In genomic region chr11:68903288-68903630, GRCh38 we compare ENCODE assay signal across 1 cellular context.
TF ChIP-seq lines count a peak whose summit lies in the region.

No MANE protein-coding gene starts in this region.

TF ChIP-seq in HepG2, 621 proteins besides CTCF, POLR2A, EP300 and RAD21:
- TF ChIP-seq MTF2 (CRISPR knock-in tag; IDR thresholded peaks at IDR 0.05; ENCODE audit: borderline replicate concordance) (0 out of 2 replicates have a peak, but pooled peaks have one; percentile 3), ZSCAN25 (CRISPR knock-in tag; IDR thresholded peaks at IDR 0.05) (no peak), ZNF121 (CRISPR knock-in tag; IDR thresholded peaks at IDR 0.05) (peak; percentile 34), CEBPB (IDR thresholded peaks at IDR 0.05; ENCODE audit: borderline replicate concordance, low read depth, low read length) (no peak), SMYD3 (CRISPR knock-in tag; IDR thresholded peaks at IDR 0.05) (no peak), SETDB1 (CRISPR knock-in tag; IDR thresholded peaks at IDR 0.05; ENCODE audit: borderline replicate concordance) (0 out of 2 replicates have a peak, but pooled peaks have one; percentile 40), ZNF768 (CRISPR knock-in tag; IDR thresholded peaks at IDR 0.05) (peak; percentile 91; the same call in 1 of the 2 replicates), ZNF746 (CRISPR knock-in tag; IDR thresholded peaks at IDR 0.05) (no peak), HMGA1 (CRISPR knock-in tag; conservative IDR thresholded peaks at IDR 0.05) (no peak), GLI4 (CRISPR knock-in tag; IDR thresholded peaks at IDR 0.05; ENCODE audit: borderline replicate concordance) (peak; percentile 61; the same call in 1 of the 2 replicates), NAIF1 (CRISPR knock-in tag; IDR thresholded peaks at IDR 0.05; ENCODE audit: borderline replicate concordance) (peak; percentile 73; the same call in 1 of the 2 replicates), ZNF879 (CRISPR knock-in tag; IDR thresholded peaks at IDR 0.05) (0 out of 2 replicates have a peak, but pooled peaks have one; percentile 7), ZNF441 (CRISPR knock-in tag; IDR thresholded peaks at IDR 0.05; ENCODE audit: borderline replicate concordance) (0 out of 2 replicates have a peak, but pooled peaks have one; percentile 15), SMAD9 (CRISPR knock-in tag; IDR thresholded peaks at IDR 0.05) (no peak), TRAFD1 (CRISPR knock-in tag; IDR thresholded peaks at IDR 0.05; ENCODE audit: borderline replicate concordance) (no peak)
- TF ChIP-seq, protein P1, sequence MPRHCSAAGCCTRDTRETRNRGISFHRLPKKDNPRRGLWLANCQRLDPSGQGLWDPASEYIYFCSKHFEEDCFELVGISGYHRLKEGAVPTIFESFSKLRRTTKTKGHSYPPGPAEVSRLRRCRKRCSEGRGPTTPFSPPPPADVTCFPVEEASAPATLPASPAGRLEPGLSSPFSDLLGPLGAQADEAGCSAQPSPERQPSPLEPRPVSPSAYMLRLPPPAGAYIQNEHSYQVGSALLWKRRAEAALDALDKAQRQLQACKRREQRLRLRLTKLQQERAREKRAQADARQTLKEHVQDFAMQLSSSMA (CRISPR knock-in tag; IDR thresholded peaks at IDR 0.05): peak; percentile 83
- TF ChIP-seq, protein P2, sequence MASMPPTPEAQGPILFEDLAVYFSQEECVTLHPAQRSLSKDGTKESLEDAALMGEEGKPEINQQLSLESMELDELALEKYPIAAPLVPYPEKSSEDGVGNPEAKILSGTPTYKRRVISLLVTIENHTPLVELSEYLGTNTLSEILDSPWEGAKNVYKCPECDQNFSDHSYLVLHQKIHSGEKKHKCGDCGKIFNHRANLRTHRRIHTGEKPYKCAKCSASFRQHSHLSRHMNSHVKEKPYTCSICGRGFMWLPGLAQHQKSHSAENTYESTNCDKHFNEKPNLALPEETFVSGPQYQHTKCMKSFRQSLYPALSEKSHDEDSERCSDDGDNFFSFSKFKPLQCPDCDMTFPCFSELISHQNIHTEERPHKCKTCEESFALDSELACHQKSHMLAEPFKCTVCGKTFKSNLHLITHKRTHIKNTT (CRISPR knock-in tag; IDR thresholded peaks at IDR 0.05): no peak
- TF ChIP-seq, protein P3, sequence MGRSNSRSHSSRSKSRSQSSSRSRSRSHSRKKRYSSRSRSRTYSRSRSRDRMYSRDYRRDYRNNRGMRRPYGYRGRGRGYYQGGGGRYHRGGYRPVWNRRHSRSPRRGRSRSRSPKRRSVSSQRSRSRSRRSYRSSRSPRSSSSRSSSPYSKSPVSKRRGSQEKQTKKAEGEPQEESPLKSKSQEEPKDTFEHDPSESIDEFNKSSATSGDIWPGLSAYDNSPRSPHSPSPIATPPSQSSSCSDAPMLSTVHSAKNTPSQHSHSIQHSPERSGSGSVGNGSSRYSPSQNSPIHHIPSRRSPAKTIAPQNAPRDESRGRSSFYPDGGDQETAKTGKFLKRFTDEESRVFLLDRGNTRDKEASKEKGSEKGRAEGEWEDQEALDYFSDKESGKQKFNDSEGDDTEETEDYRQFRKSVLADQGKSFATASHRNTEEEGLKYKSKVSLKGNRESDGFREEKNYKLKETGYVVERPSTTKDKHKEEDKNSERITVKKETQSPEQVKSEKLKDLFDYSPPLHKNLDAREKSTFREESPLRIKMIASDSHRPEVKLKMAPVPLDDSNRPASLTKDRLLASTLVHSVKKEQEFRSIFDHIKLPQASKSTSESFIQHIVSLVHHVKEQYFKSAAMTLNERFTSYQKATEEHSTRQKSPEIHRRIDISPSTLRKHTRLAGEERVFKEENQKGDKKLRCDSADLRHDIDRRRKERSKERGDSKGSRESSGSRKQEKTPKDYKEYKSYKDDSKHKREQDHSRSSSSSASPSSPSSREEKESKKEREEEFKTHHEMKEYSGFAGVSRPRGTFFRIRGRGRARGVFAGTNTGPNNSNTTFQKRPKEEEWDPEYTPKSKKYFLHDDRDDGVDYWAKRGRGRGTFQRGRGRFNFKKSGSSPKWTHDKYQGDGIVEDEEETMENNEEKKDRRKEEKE (IDR thresholded peaks at IDR 0.05): no peak
